ENCODE assay signal across 9 cellular contexts in the genomic region with DNA sequence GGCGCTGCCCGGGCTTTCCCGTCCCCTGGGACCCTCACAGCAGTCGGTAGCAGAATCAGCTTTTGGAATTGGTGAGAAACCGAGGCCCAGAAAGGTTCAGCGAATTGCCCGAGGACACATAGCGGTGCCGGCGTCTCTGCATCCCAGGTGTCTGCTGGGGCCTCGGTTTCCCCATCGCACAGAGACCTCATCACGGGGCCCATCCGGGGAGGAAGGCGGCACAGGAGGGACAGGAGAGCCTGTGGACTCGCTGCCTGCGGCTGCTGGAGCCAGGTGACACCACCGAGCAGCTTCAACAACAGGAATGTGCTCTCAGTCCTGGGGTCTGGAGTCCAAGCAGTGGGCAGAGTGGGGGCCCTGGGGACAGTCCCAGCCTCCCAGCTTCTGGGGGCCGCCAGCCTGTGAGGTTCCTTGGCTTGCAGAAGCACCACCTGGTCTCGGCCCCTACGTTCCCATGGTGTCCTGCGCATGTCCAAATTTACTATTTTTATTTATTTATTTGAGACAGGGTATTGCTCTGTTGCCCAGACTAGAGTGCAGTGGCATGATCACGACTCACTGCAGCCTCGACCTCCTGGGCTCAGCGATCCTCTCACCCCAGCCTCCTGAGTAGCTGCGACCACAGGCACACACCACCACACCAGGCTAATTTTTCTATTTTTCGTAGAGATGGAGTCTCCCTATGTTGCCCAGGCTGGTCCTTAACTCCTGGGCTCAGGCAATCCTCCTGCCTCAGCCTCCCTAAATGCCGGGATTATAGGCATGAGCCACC. TPM values are rescaled to one million over a fixed set of nuclear protein-coding genes. Genes with fewer than 3 reads are reported as not detected.
DNase-seq lines count a peak whose midpoint lies in the region; ATAC-seq and TF ChIP-seq lines count a peak whose summit lies in the region.
"Had no signal": no experiment of that assay in that cellular context is flagged by ENCODE, and none has a peak within 500 bp of the region (broad histone marks: within the 10 kb centered on the region; RNA-seq: fewer than 3 reads in every experiment).

No MANE protein-coding gene starts in this region.

- H3K27ac Mint-ChIP-seq in activated T-cell treated with anti-CD3 and anti-CD28 coated beads, Interleukin-2, amount 50 U/mL, for 24 hours = no peak overlapping the region

- H3K27ac ChIP-seq in ascending aorta (peak overlapping the region; percentile 97 to 98), right lobe of liver (no peak overlapping the region), tibial artery (peak overlapping the region; percentile 95 to 96), caudate nucleus (ENCODE audit: low read depth, low read length) (no peak overlapping the region)

- H3K4me3 Mint-ChIP-seq in activated T-cell treated with anti-CD3 and anti-CD28 coated beads, Interleukin-2, amount 50 U/mL, for 24 hours = peak overlapping the region; percentile 92

- intact Hi-C loops in ascending aorta (cut with DNase I) = loop anchor here (2.0 kb wide), 1 partner anchor 99 kb away; a partner anchor contains a TSS
- intact Hi-C loops in right lobe of liver (cut with DNase I) = no loop called here
- intact Hi-C loops in tibial artery (cut with DNase I; ENCODE audit: low total_unique reads) = no loop called here

- H3K9me3 Mint-ChIP-seq in activated T-cell treated with anti-CD3 and anti-CD28 coated beads, Interleukin-2, amount 50 U/mL, for 24 hours = no peaks in the 10 kb centered on the region

- no peak for TF ChIP-seq CTCF in ascending aorta (IDR thresholded peaks at IDR 0.05)
- TF ChIP-seq CTCF in right lobe of liver (IDR thresholded peaks at IDR 0.05) = no peak
- TF ChIP-seq CTCF in tibial artery (IDR thresholded peaks at IDR 0.05) = no peak

- no peak for TF ChIP-seq POLR2A in right lobe of liver (IDR thresholded peaks at IDR 0.05)

- H3K36me3 Mint-ChIP-seq in activated T-cell treated with anti-CD3 and anti-CD28 coated beads, Interleukin-2, amount 50 U/mL, for 24 hours (ENCODE audit: low read depth) = peaks cover 34% of the 10 kb centered on the region

- in situ Hi-C loops in ACHN (cut with HindIII; ENCODE audit: low pct_ligation_motif_present, low pct_unique_long_range_greater_than_20kb, low sequenced_read_pairs) = no loop called here

- no peak for DNase-seq in activated T-cell treated with anti-CD3 and anti-CD28 coated beads, Interleukin-2, amount 50 U/mL, for 24 hours
- no peak for DNase-seq in activated T-cell treated with anti-CD3 and anti-CD28 coated beads for 4 hours
- no peak for DNase-seq in ascending aorta (ENCODE audit: low spot score in 2 of 2)
- no peak for DNase-seq in right lobe of liver
- DNase-seq in tibial artery = no peak
- no peak for DNase-seq in caudate nucleus (lab: John Stamatoyannopoulos, UW)
- no peak for DNase-seq in ACHN
- DNase-seq in stimulated activated naive CD4-positive, alpha-beta T cell (lab: John Stamatoyannopoulos, UW) = no peak

- no peak for ATAC-seq in right lobe of liver

- H3K4me1 Mint-ChIP-seq in activated T-cell treated with anti-CD3 and anti-CD28 coated beads, Interleukin-2, amount 50 U/mL, for 24 hours (ENCODE audit: low read depth) = peaks cover 28% of the 10 kb centered on the region

- peaks cover 0 to 17% of the 10 kb centered on the region in 2 donors for H3K4me1 ChIP-seq in ascending aorta
- H3K4me1 ChIP-seq in right lobe of liver = peaks cover 0 to 40% (median 13%) of the 10 kb centered on the region in 4 donors
- peaks cover 0 to 39% (median 25%) of the 10 kb centered on the region in 4 donors for H3K4me1 ChIP-seq in tibial artery

- no peaks in the 10 kb centered on the region for H3K27me3 Mint-ChIP-seq in activated T-cell treated with anti-CD3 and anti-CD28 coated beads, Interleukin-2, amount 50 U/mL, for 24 hours

- H3K27me3 ChIP-seq in ascending aorta = no peaks in the 10 kb centered on the region
- H3K27me3 ChIP-seq in right lobe of liver = no peaks in the 10 kb centered on the region
- no peaks in the 10 kb centered on the region for H3K27me3 ChIP-seq in tibial artery

- 92% methylated on average over 6 of the region's 28 CpGs for WGBS in right lobe of liver (ENCODE audit: insufficient coverage, low coverage, low lambda C conversion rate, missing lambda C conversion rate)

- no peaks in the 10 kb centered on the region for H3K9me3 ChIP-seq in ascending aorta
- no peaks in the 10 kb centered on the region for H3K9me3 ChIP-seq in right lobe of liver
- H3K9me3 ChIP-seq in tibial artery = no peaks in the 10 kb centered on the region

- peaks cover 10 to 19% of the 10 kb centered on the region in 2 donors for H3K36me3 ChIP-seq in ascending aorta
- H3K36me3 ChIP-seq in right lobe of liver = peaks cover 0 to 25% (median 4%) of the 10 kb centered on the region in 4 donors
- H3K36me3 ChIP-seq in tibial artery = peaks cover 14 to 22% (median 14%) of the 10 kb centered on the region in 3 donors

- peak overlapping the region; percentile 88 to 94 for H3K4me3 ChIP-seq in ascending aorta
- H3K4me3 ChIP-seq in right lobe of liver = peak overlapping the region; percentile 96 to 100 (median 96)
- H3K4me3 ChIP-seq in tibial artery = peak overlapping the region; percentile 93 to 97

RNA-seq across cellular contexts. Expression of a gene that starts 0.5 kb away (rescaled TPM):
- 2.1 TPM for total RNA-seq in ascending aorta
- total RNA-seq in right lobe of liver = 1 to 10 TPM; 3.2 to 6.5 (median 4.0) TPM

RNA-seq across cellular contexts. Expression of a gene that starts 7.1 kb away (rescaled TPM):
- total RNA-seq in ascending aorta = not detected
- total RNA-seq in right lobe of liver = not detected
- total RNA-seq: omental fat pad had no signal

RNA-seq across cellular contexts. Expression of a gene that starts 21.4 kb away (rescaled TPM):
- total RNA-seq in ascending aorta (44.5 TPM), right lobe of liver (1 to 10 TPM; 1.4 to 4.2 (median 2.7) TPM)

Comparison
In these comparisons a context has a peak if more than half of its experiments do, and no peak if none do; other contexts are left out.
1. H3K27ac ChIP-seq: peak in ascending aorta (2 of 2) and tibial artery (2 of 2); none in right lobe of liver (0 of 3) and caudate nucleus (single experiment).
2. Peak in every context shown above with its lines, with median percentiles within 50 percentile points of each other: H3K4me3 ChIP-seq.